7 cellular contexts compared by ENCODE assay signal in genomic region chr20:30287436-30287835, GRCh38.
DNase-seq lines count a peak whose midpoint lies in the region; ATAC-seq and TF ChIP-seq lines count a peak whose summit lies in the region.
"Not testable (repeated sequence)": the region's sequence is repeated elsewhere in the genome, so short reads cannot be mapped to it uniquely, and the experiment has no call there.

No MANE protein-coding gene starts in this region.

- not testable (repeated sequence) for H3K4me3 Mint-ChIP-seq in CD8-positive, alpha-beta T cell; GM23338; T-helper 2 cell treated with Interferon-gamma antibody and Interleukin-4, amounts not matched to agents 5 μg/mL and 100 μg/mL, for 36 hours
- peak overlapping the region; percentile 50 for H3K4me3 Mint-ChIP-seq in natural killer cell

- TF ChIP-seq CTCF in CD8-positive, alpha-beta T cell (IDR thresholded peaks at IDR 0.05); GM23338 (conservative IDR thresholded peaks at IDR 0.05; ENCODE audit: low read depth in 2 of 2); natural killer cell (IDR thresholded peaks at IDR 0.05); tibial artery (IDR thresholded peaks at IDR 0.05): not testable (repeated sequence)

- not testable (repeated sequence) for H4K20me1 ChIP-seq in GM23338 (replicated peaks; ENCODE audit: insufficient read depth)

- H3K9me3 ChIP-seq in CD8-positive, alpha-beta T cell (ENCODE audit: low read length); duodenal mucosa (ENCODE audit: control insufficient read depth in 1 of 2, low read length in 2 of 2); tibial artery: not testable (repeated sequence)

- not testable (repeated sequence) for H3K27me3 Mint-ChIP-seq in CD8-positive, alpha-beta T cell (ENCODE audit: low read depth); T-helper 2 cell treated with Interferon-gamma antibody and Interleukin-4, amounts not matched to agents 5 μg/mL and 100 μg/mL, for 36 hours (ENCODE audit: low read depth); natural killer cell (ENCODE audit: low read depth in 2 of 2)
- H3K27me3 Mint-ChIP-seq in GM23338 (ENCODE audit: insufficient read depth, low read depth, poor library complexity), result peaks cover 24% of the 10 kb centered on the region

- POLR2A ChIA-PET in CD8-positive, alpha-beta T cell (lab: Charles Lee), result not testable (repeated sequence)

- H3F3A ChIP-seq in GM23338 (replicated peaks; ENCODE audit: low read depth), result not testable (repeated sequence)

- not testable (repeated sequence) for H2AFZ ChIP-seq in GM23338

- DNase-seq in CD8-positive, alpha-beta T cell; T-helper 2 cell treated with Interferon-gamma antibody and Interleukin-4, amounts not matched to agents 5 μg/mL and 100 μg/mL, for 36 hours (ENCODE audit: low spot score); natural killer cell: not testable (repeated sequence)
- DNase-seq in GM23338 (ENCODE audit: low spot score) (peak; percentile 18), mesenteric fat pad (ENCODE audit: low spot score) (peak; percentile 28), tibial artery (peak in 1 of 2 donors; percentile 57)

- not testable (repeated sequence) for H3K4me3 ChIP-seq in CD8-positive, alpha-beta T cell (ENCODE audit: low read depth, low read length); GM23338; tibial artery
- peak overlapping the region; percentile 10 to 22 for H3K4me3 ChIP-seq in duodenal mucosa (ENCODE audit: low read depth in 1 of 2, low read length in 2 of 2)

- H3K4me1 ChIP-seq in CD8-positive, alpha-beta T cell (ENCODE audit: insufficient read depth, low read length); duodenal mucosa (ENCODE audit: control insufficient read depth in 1 of 2, insufficient read depth in 2 of 2, low read length in 2 of 2): not testable (repeated sequence)
- H3K4me1 ChIP-seq in GM23338 (ENCODE audit: insufficient read depth), result peaks cover 28% of the 10 kb centered on the region
- H3K4me1 ChIP-seq in tibial artery, result peaks cover 0 to 28% (median 2%) of the 10 kb centered on the region in 4 donors

- not testable (repeated sequence) for H3K9me3 Mint-ChIP-seq in CD8-positive, alpha-beta T cell; T-helper 2 cell treated with Interferon-gamma antibody and Interleukin-4, amounts not matched to agents 5 μg/mL and 100 μg/mL, for 36 hours; natural killer cell
- H3K9me3 Mint-ChIP-seq in GM23338, result peaks cover 52% of the 10 kb centered on the region

- peak overlapping the region; percentile 74 for H3K27ac Mint-ChIP-seq in CD8-positive, alpha-beta T cell
- H3K27ac Mint-ChIP-seq in GM23338, result not testable (repeated sequence)
- H3K27ac Mint-ChIP-seq in T-helper 2 cell treated with Interferon-gamma antibody and Interleukin-4, amounts not matched to agents 5 μg/mL and 100 μg/mL, for 36 hours, result peak overlapping the region; percentile 31
- H3K27ac Mint-ChIP-seq in natural killer cell, result peak overlapping the region; percentile 79 to 99

- not testable (repeated sequence) for H3K9me2 ChIP-seq in GM23338 (ENCODE audit: insufficient read depth)

- H3K27me3 ChIP-seq in CD8-positive, alpha-beta T cell (ENCODE audit: insufficient read depth, low read length); duodenal mucosa (ENCODE audit: control insufficient read depth in 1 of 2, insufficient read depth in 2 of 2, low read length in 2 of 2); tibial artery: not testable (repeated sequence)
- H3K27me3 ChIP-seq in GM23338 (ENCODE audit: insufficient read depth), result peaks cover 12% of the 10 kb centered on the region; the same call in 1 of the 2 replicates

- H3K4me1 Mint-ChIP-seq in CD8-positive, alpha-beta T cell (ENCODE audit: low read depth), result peaks cover 28% of the 10 kb centered on the region
- H3K4me1 Mint-ChIP-seq in GM23338 (peaks cover 33% of the 10 kb centered on the region), natural killer cell (peaks cover 32 to 77% of the 10 kb centered on the region in 2 donors)
- H3K4me1 Mint-ChIP-seq in T-helper 2 cell treated with Interferon-gamma antibody and Interleukin-4, amounts not matched to agents 5 μg/mL and 100 μg/mL, for 36 hours (ENCODE audit: low read depth), result peaks cover 30% of the 10 kb centered on the region

- CTCF ChIA-PET in CD8-positive, alpha-beta T cell (lab: Charles Lee), result not testable (repeated sequence)

- H3K36me3 ChIP-seq in CD8-positive, alpha-beta T cell (ENCODE audit: insufficient read depth, low read length); GM23338 (ENCODE audit: insufficient read depth); duodenal mucosa (ENCODE audit: control insufficient read depth in 1 of 2, insufficient read depth in 2 of 2, low read length in 2 of 2); tibial artery: not testable (repeated sequence)

- H3K79me2 ChIP-seq in GM23338 (replicated peaks; ENCODE audit: insufficient read depth), result not testable (repeated sequence)

- H3K9ac ChIP-seq in duodenal mucosa (ENCODE audit: low read depth in 1 of 2, low read length in 2 of 2), result peak overlapping the region in 1 of 2 donors; percentile 43

- H3K27ac ChIP-seq in CD8-positive, alpha-beta T cell (ENCODE audit: low read depth, low read length); GM23338 (ENCODE audit: low read depth): not testable (repeated sequence)
- H3K27ac ChIP-seq in duodenal mucosa (ENCODE audit: low read depth, low read length) (peak overlapping the region; percentile 51), tibial artery (peak overlapping the region; percentile 40 to 90)

- intact Hi-C loops in CD8-positive, alpha-beta T cell (cut with DNase I, micrococcal nuclease), result loop anchor here in 1 of 2 experiments (10.0 kb wide), 1 partner anchor 603 kb away; no protein-coding TSS in a partner anchor
- intact Hi-C loops in natural killer cell (cut with micrococcal nuclease); tibial artery (cut with DNase I; ENCODE audit: low total_unique reads): not testable (repeated sequence)

- not testable (repeated sequence) for H3K4me2 ChIP-seq in GM23338

- H3K36me3 Mint-ChIP-seq in CD8-positive, alpha-beta T cell; T-helper 2 cell treated with Interferon-gamma antibody and Interleukin-4, amounts not matched to agents 5 μg/mL and 100 μg/mL, for 36 hours (ENCODE audit: low read depth); natural killer cell: not testable (repeated sequence)
- peaks cover 15% of the 10 kb centered on the region for H3K36me3 Mint-ChIP-seq in GM23338 (ENCODE audit: low read depth)

- not testable (repeated sequence) for ATAC-seq in CD8-positive, alpha-beta T cell; GM23338; natural killer cell
